In the genomic region with DNA sequence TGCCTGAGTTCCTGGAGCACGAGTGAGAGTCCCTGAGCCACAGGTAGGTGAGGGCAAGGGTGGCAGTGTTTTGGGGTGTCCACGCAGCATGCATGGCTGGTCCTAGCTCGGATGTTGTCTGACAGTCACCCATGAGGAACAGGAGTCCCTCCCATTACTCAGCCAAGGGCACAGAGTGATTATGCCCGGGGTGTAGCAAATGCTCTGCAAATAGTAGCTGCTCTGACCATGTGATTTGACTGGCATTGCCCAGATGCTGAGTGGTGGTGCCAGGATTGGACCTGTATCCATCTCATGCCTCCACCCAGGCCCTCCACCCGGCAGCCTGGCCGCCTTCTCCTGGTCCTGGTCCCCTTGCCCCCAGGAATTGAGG, we compare ENCODE assay signal across 15 cellular contexts.
DNase-seq lines count a peak whose midpoint lies in the region; ATAC-seq and TF ChIP-seq lines count a peak whose summit lies in the region.
"Had no signal": no experiment of that assay in that cellular context is flagged by ENCODE, and none has a peak within 500 bp of the region (broad histone marks: within the 10 kb centered on the region; RNA-seq: fewer than 3 reads in every experiment).

No MANE protein-coding gene starts in this region.

- H3K9me3 Mint-ChIP-seq in activated B cell treated with CpG ODN at 0.5 μM for 24 hours = peaks cover 8% of the 10 kb centered on the region
- peaks cover 6% of the 10 kb centered on the region for H3K9me3 Mint-ChIP-seq in memory B cell

- peaks cover 13 to 46% (median 34%) of the 10 kb centered on the region in 4 donors for H3K4me1 ChIP-seq in stomach

- intact Hi-C loops in activated B cell treated with CpG ODN at 0.5 μM for 24 hours (cut with micrococcal nuclease) = no loop called here
- intact Hi-C loops in left cardiac atrium (cut with DNase I) = no loop called here
- intact Hi-C loops in stomach (cut with DNase I; ENCODE audit: low total_unique reads) = no loop called here

- DNase-seq in activated B cell treated with CpG ODN at 0.5 μM for 24 hours (no peak), left cardiac atrium (no peak), memory B cell (ENCODE audit: low spot score in 2 of 2) (no peak), stomach (peak; percentile 36), GM10248 (ENCODE audit: extremely low spot score) (no peak)
- DNase-seq: C1 segment of cervical spinal cord; GDM1; MM.1S; NCI-H1092 treated with DMSO at 0.1 percent for 48 hours; NCI-H226; NCI-H526; NK-92 treated with Interleukin-12 subunit alpha and Interleukin-12 subunit beta, amount 100 ng/mL, for 24 hours had no signal

- H3K36me3 ChIP-seq in stomach = no peaks in the 10 kb centered on the region

- POLR2A ChIA-PET in activated B cell treated with CpG ODN at 0.5 μM for 24 hours (lab: Charles Lee) (no interaction called here), GM10248 (lab: Yijun Ruan, JAX) (no interaction called here)

- H3K27ac Mint-ChIP-seq in activated B cell treated with CpG ODN at 0.5 μM for 24 hours = no peak overlapping the region
- peak overlapping the region; percentile 80 for H3K27ac Mint-ChIP-seq in memory B cell

- H3K4me3 ChIP-seq in stomach = no peak overlapping the region
- H3K4me3 ChIP-seq: A549 had no signal

- peaks cover 0 to 9% (median 5%) of the 10 kb centered on the region in 4 donors for H3K9me3 ChIP-seq in stomach

- H3K4me3 Mint-ChIP-seq in activated B cell treated with CpG ODN at 0.5 μM for 24 hours = no peak overlapping the region
- H3K4me3 Mint-ChIP-seq in memory B cell = no peak overlapping the region

- ATAC-seq in activated B cell treated with CpG ODN at 0.5 μM for 24 hours (ENCODE audit: low read depth) (peak; percentile 40), left cardiac atrium (peak; percentile 58 to 66), memory B cell (ENCODE audit: low read depth) (no peak), HG03280 (IDR thresholded peaks at IDR 0.05; ENCODE audit: unreplicated experiment) (no peak), GM18520 (IDR thresholded peaks at IDR 0.05; ENCODE audit: unreplicated experiment) (no peak)
- ATAC-seq: A549 had no signal

- H3K27ac ChIP-seq in stomach = no peak overlapping the region
- H3K27ac ChIP-seq: A549 had no signal

- H3K27me3 ChIP-seq in stomach = no peaks in the 10 kb centered on the region

- TF ChIP-seq POLR2A in stomach (IDR thresholded peaks at IDR 0.05) = no peak

- CTCF ChIA-PET in activated B cell treated with CpG ODN at 0.5 μM for 24 hours (lab: Charles Lee) = no interaction called here
- CTCF ChIA-PET in GM10248 (lab: Yijun Ruan, JAX) = interaction anchor here (1.1 kb wide), 1 partner anchor 149 kb away, joined by 3 read pairs; no protein-coding TSS in a partner anchor

- peaks cover 46% of the 10 kb centered on the region for H3K4me1 Mint-ChIP-seq in activated B cell treated with CpG ODN at 0.5 μM for 24 hours
- peaks cover 33% of the 10 kb centered on the region for H3K4me1 Mint-ChIP-seq in memory B cell

- WGBS in stomach, 5 donors = 54 to 73% (median 60%) methylated on average over 5 to 6 of the region's 6 CpGs

- TF ChIP-seq CTCF in activated B cell treated with CpG ODN at 0.5 μM for 24 hours (IDR thresholded peaks at IDR 0.05) (no peak), stomach (IDR thresholded peaks at IDR 0.05) (no peak), GM10248 (IDR thresholded peaks at IDR 0.05; ENCODE audit: control extremely low read depth, extremely low read depth, low read depth, missing control alignments) (no peak)

- no peak for TF ChIP-seq EP300 in stomach (IDR thresholded peaks at IDR 0.05)

- peaks cover 21% of the 10 kb centered on the region for H3K36me3 Mint-ChIP-seq in activated B cell treated with CpG ODN at 0.5 μM for 24 hours (ENCODE audit: low read depth)
- peaks cover 18% of the 10 kb centered on the region for H3K36me3 Mint-ChIP-seq in memory B cell

- H3K27me3 Mint-ChIP-seq in activated B cell treated with CpG ODN at 0.5 μM for 24 hours (no peaks in the 10 kb centered on the region), memory B cell (no peaks in the 10 kb centered on the region)

Comparison
In these comparisons a context has a peak if more than half of its experiments do, and no peak if none do; other contexts are left out.
1. ATAC-seq: peak in activated B cell treated with CpG ODN at 0.5 μM for 24 hours (single experiment) and left cardiac atrium (2 of 2); none in memory B cell (single experiment), HG03280 (single experiment) and GM18520 (single experiment).